Comparison of ENCODE assay signal across 19 cellular contexts in genomic region chr4:1940566-1940965, GRCh38.
DNase-seq lines count a peak whose midpoint lies in the region; ATAC-seq and TF ChIP-seq lines count a peak whose summit lies in the region.
"Had no signal": no experiment of that assay in that cellular context is flagged by ENCODE, and none has a peak within 500 bp of the region (broad histone marks: within the 10 kb centered on the region; RNA-seq: fewer than 3 reads in every experiment).

No MANE protein-coding gene starts in this region.

- ATAC-seq in HG02840 (IDR thresholded peaks at IDR 0.05; ENCODE audit: low FRiP score, unreplicated experiment), result no peak

- H3K4me2 ChIP-seq in KMS-11 (no peak overlapping the region), mesenchymal stem cell (ENCODE audit: low read length, poor library complexity, severe bottlenecking) (no peak overlapping the region)

- no peaks in the 10 kb centered on the region for H3K9me3 Mint-ChIP-seq in endodermal cell
- H3K9me3 Mint-ChIP-seq: activated B cell treated with CpG ODN at 0.5 μM for 24 hours; CD4-positive, alpha-beta T cell; IgD-negative memory B cell had no signal

- no peaks in the 10 kb centered on the region for H3K27me3 Mint-ChIP-seq in endodermal cell (ENCODE audit: insufficient read depth)
- H3K27me3 Mint-ChIP-seq: activated B cell treated with CpG ODN at 0.5 μM for 24 hours; CD4-positive, alpha-beta T cell; IgD-negative memory B cell had no signal

- WGBS in endodermal cell (ENCODE audit: insufficient coverage in 1 of 2, insufficient read length in 1 of 2), 2 experiments, result 95 to 96% methylated on average over 6 to 7 of the region's 7 CpGs
- 97% methylated on average over 7 of the region's 7 CpGs for WGBS in mesenchymal stem cell

- H2BK15ac ChIP-seq in mesenchymal stem cell (ENCODE audit: low read depth, poor library complexity, severe bottlenecking), result no peak overlapping the region

- no peak overlapping the region for H3K23ac ChIP-seq in mesenchymal stem cell (ENCODE audit: low read length in 2 of 2)

- H3K9ac ChIP-seq in KMS-11 (no peak overlapping the region), endodermal cell (ENCODE audit: extremely low read depth, low read length, poor library complexity, severe bottlenecking) (no peak overlapping the region), mesenchymal stem cell (ENCODE audit: low read length) (no peak overlapping the region)

- no peaks in the 10 kb centered on the region for H3K4me1 ChIP-seq in KMS-11 (ENCODE audit: low read depth, poor library complexity, severe bottlenecking)
- no peaks in the 10 kb centered on the region for H3K4me1 ChIP-seq in endodermal cell (ENCODE audit: control insufficient read depth, insufficient read depth, low read length)
- peaks cover 9% of the 10 kb centered on the region for H3K4me1 ChIP-seq in mesenchymal stem cell (ENCODE audit: control insufficient read depth, insufficient read depth, low read depth, low read length)
- H3K4me1 ChIP-seq: lower lobe of right lung had no signal

- peaks cover 17% of the 10 kb centered on the region; the same call in 1 of the 2 replicates for H4K20me1 ChIP-seq in KMS-11 (ENCODE audit: insufficient read depth)

- H3K4me3 ChIP-seq in KMS-11 (IDR thresholded peaks at IDR 0.05; ENCODE audit: insufficient read depth, low read depth, low read length) (no peak overlapping the region), endodermal cell (ENCODE audit: low read length) (no peak overlapping the region), mesenchymal stem cell (ENCODE audit: insufficient read depth in 1 of 2, low read depth in 1 of 2, low read length in 2 of 2) (no peak overlapping the region)
- H3K4me3 ChIP-seq: lower lobe of right lung had no signal

- H3K9me3 ChIP-seq in endodermal cell (ENCODE audit: control insufficient read depth, low read length) (no peaks in the 10 kb centered on the region), mesenchymal stem cell (ENCODE audit: control insufficient read depth, low read length) (no peaks in the 10 kb centered on the region)
- H3K9me3 ChIP-seq: lower lobe of right lung had no signal

- no peak overlapping the region for H2BK120ac ChIP-seq in mesenchymal stem cell (ENCODE audit: low read depth, low read length)

- peaks cover 30% of the 10 kb centered on the region; the same call in 1 of the 2 replicates for H3K79me2 ChIP-seq in KMS-11 (ENCODE audit: insufficient read depth, low read depth)

- no peak overlapping the region for H2BK5ac ChIP-seq in mesenchymal stem cell (ENCODE audit: low read depth, low read length, poor library complexity, severe bottlenecking)

- peak overlapping the region; percentile 65 for H3K27ac ChIP-seq in 22Rv1
- H3K27ac ChIP-seq in KMS-11, result 0 out of 2 replicates have a peak overlapping the region, but pooled peaks have one; percentile 15
- no peak overlapping the region for H3K27ac ChIP-seq in endodermal cell (ENCODE audit: low read depth, low read length)
- H3K27ac ChIP-seq in mesenchymal stem cell (ENCODE audit: low read length, poor library complexity, severe bottlenecking), result peak overlapping the region; percentile 41
- H3K27ac ChIP-seq: lower lobe of right lung had no signal

- H4K91ac ChIP-seq in mesenchymal stem cell (ENCODE audit: low read length), result no peak overlapping the region

- H3K4ac ChIP-seq in mesenchymal stem cell (ENCODE audit: low read depth in 1 of 2, low read length in 2 of 2), result peak overlapping the region in 1 of 2 experiments; percentile 24

- DNase-seq in endodermal cell, result no peak
- no peak for DNase-seq in mesenchymal stem cell
- DNase-seq in GOT3 (lab: John Stamatoyannopoulos, UW), result no peak
- DNase-seq in CD1c-positive myeloid dendritic cell (ENCODE audit: extremely low spot score), result no peak
- no peak for DNase-seq in effector CD8-positive, alpha-beta T cell (lab: John Stamatoyannopoulos, UW)
- DNase-seq: activated B cell treated with CpG ODN at 0.5 μM for 24 hours; activated CD4-positive, alpha-beta T cell treated with anti-CD3 and anti-CD28 coated beads, Interleukin-2, amount 50 U/mL, for 48 hours; activated gamma-delta T cell treated with Interleukin-2 at 50 U/mL for 16 hours; CD4-positive, alpha-beta T cell; central memory CD4-positive, alpha-beta T cell; lower lobe of right lung; MM.1S; NCI-H146; stimulated activated CD4-positive, alpha-beta T cell treated with anti-CD3 and anti-CD28 coated beads, Interleukin-1b, Interleukin-23, amount 100 ng/mL, for 48 hours; stimulated activated naive CD4-positive, alpha-beta T cell had no signal

- H2AK5ac ChIP-seq in mesenchymal stem cell (ENCODE audit: low read length, severe bottlenecking), result peak overlapping the region; percentile 84

- no peaks in the 10 kb centered on the region for H3K4me1 Mint-ChIP-seq in endodermal cell
- H3K4me1 Mint-ChIP-seq: activated B cell treated with CpG ODN at 0.5 μM for 24 hours, IgD-negative memory B cell had no signal

- H2AFZ ChIP-seq in KMS-11 (ENCODE audit: low read depth) (no peak overlapping the region), mesenchymal stem cell (ENCODE audit: low read depth, low read length) (no peak overlapping the region)

- H3K27me3 ChIP-seq in KMS-11 (ENCODE audit: insufficient read depth, low read depth) (no peaks in the 10 kb centered on the region), endodermal cell (ENCODE audit: control insufficient read depth, insufficient read depth, low read length, poor library complexity, severe bottlenecking) (no peaks in the 10 kb centered on the region), mesenchymal stem cell (ENCODE audit: control insufficient read depth in 1 of 2, insufficient read depth in 1 of 2, low read length in 2 of 2) (no peaks in the 10 kb centered on the region)

- no peak for TF ChIP-seq CTCF in 22Rv1 (IDR thresholded peaks at IDR 0.05)
- no peak for TF ChIP-seq CTCF in KMS-11 (conservative IDR thresholded peaks at IDR 0.05; ENCODE audit: low read depth, low read length)
- TF ChIP-seq CTCF in endodermal cell (conservative IDR thresholded peaks at IDR 0.05), result no peak

- H3K79me1 ChIP-seq in mesenchymal stem cell (replicated peaks; ENCODE audit: low read length, poor library complexity, severe bottlenecking), result peaks cover 33% of the 10 kb centered on the region

- H3K27ac Mint-ChIP-seq in endodermal cell, result peak overlapping the region; percentile 45
- H3K27ac Mint-ChIP-seq: activated B cell treated with CpG ODN at 0.5 μM for 24 hours; CD4-positive, alpha-beta T cell; IgD-negative memory B cell had no signal

- H3K4me3 Mint-ChIP-seq in endodermal cell, result no peak overlapping the region
- H3K4me3 Mint-ChIP-seq: activated B cell treated with CpG ODN at 0.5 μM for 24 hours; CD4-positive, alpha-beta T cell; IgD-negative memory B cell had no signal

- H3K36me3 Mint-ChIP-seq in endodermal cell (ENCODE audit: low read depth), result peaks cover 48% of the 10 kb centered on the region

- H3K36me3 ChIP-seq in KMS-11 (ENCODE audit: insufficient read depth) (peaks cover 19% of the 10 kb centered on the region; the same call in 1 of the 2 replicates), endodermal cell (ENCODE audit: control insufficient read depth, insufficient read depth, low read length) (peaks cover 85% of the 10 kb centered on the region), mesenchymal stem cell (ENCODE audit: control insufficient read depth in 1 of 2, insufficient read depth in 2 of 2, low read depth in 1 of 2, low read length in 2 of 2) (peaks cover 20 to 36% of the 10 kb centered on the region in 2 experiments)

- peak overlapping the region; percentile 41 for H3K18ac ChIP-seq in mesenchymal stem cell (ENCODE audit: low read depth in 1 of 2, low read length in 2 of 2)

- H4K8ac ChIP-seq in mesenchymal stem cell (ENCODE audit: low read length), result no peak overlapping the region

- H2BK12ac ChIP-seq in mesenchymal stem cell (ENCODE audit: low read length in 2 of 2), result no peak overlapping the region

- H3K14ac ChIP-seq in mesenchymal stem cell (ENCODE audit: low read length in 2 of 2), result no peak overlapping the region
